Comparison of ENCODE assay signal across 1 cellular context in genomic region chr5:98770911-98771322, GRCh38.
TF ChIP-seq lines count a peak whose summit lies in the region.

No MANE protein-coding gene starts in this region.

TF ChIP-seq in HepG2, 621 proteins besides CTCF, POLR2A, EP300 and RAD21:
- 0 out of 2 replicates have a peak, but pooled peaks have one; percentile 31 for TF ChIP-seq UBTF (CRISPR knock-in tag; IDR thresholded peaks at IDR 0.05)
- TF ChIP-seq ZNF30 (CRISPR knock-in tag; IDR thresholded peaks at IDR 0.05), result no peak
- TF ChIP-seq SP140L (CRISPR knock-in tag; IDR thresholded peaks at IDR 0.05; ENCODE audit: borderline replicate concordance), result no peak
- no peak for TF ChIP-seq ZNF274 (CRISPR knock-in tag; IDR thresholded peaks at IDR 0.05)
- no peak for TF ChIP-seq KAT7 (CRISPR knock-in tag; IDR thresholded peaks at IDR 0.05; ENCODE audit: borderline replicate concordance)
- TF ChIP-seq ARID2 (CRISPR knock-in tag; IDR thresholded peaks at IDR 0.05; ENCODE audit: borderline replicate concordance), result no peak
- TF ChIP-seq SAP130 (CRISPR knock-in tag; IDR thresholded peaks at IDR 0.05; ENCODE audit: low read depth), result 0 out of 2 replicates have a peak, but pooled peaks have one; percentile 2
- no peak for TF ChIP-seq NAIF1 (CRISPR knock-in tag; IDR thresholded peaks at IDR 0.05; ENCODE audit: borderline replicate concordance)
